ENCODE assay signal across 1 cellular context in the genomic region with DNA sequence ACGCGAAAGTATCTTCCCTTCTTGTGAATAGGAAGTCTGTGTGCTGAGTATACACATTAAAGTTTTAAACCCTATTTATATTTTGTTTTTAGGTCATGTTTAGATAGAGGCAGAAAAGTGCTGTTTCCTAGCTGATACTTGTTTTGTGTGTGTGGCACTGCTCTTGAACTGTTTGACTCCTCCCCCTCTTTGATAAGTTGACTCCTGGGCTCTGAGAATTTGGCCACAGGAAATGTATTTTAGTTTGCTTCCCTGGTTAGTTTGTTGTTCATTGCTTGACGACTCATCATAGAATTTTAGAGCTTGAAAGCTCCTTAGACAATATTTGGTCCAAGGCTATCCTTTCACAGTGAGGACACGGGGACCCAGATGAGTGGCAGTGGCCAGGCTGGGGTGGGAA.
TF ChIP-seq lines count a peak whose summit lies in the region.

No MANE protein-coding gene starts in this region.

TF ChIP-seq in K562, 482 proteins besides CTCF, POLR2A, EP300 and RAD21:
- TF ChIP-seq, protein P1, sequence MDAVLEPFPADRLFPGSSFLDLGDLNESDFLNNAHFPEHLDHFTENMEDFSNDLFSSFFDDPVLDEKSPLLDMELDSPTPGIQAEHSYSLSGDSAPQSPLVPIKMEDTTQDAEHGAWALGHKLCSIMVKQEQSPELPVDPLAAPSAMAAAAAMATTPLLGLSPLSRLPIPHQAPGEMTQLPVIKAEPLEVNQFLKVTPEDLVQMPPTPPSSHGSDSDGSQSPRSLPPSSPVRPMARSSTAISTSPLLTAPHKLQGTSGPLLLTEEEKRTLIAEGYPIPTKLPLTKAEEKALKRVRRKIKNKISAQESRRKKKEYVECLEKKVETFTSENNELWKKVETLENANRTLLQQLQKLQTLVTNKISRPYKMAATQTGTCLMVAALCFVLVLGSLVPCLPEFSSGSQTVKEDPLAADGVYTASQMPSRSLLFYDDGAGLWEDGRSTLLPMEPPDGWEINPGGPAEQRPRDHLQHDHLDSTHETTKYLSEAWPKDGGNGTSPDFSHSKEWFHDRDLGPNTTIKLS (IDR thresholded peaks at IDR 0.05; ENCODE audit: borderline replicate concordance, low read depth): no peak
- TF ChIP-seq ZNF586 (CRISPR knock-in tag; conservative IDR thresholded peaks at IDR 0.05) (no peak), RBBP5 (IDR thresholded peaks at IDR 0.05; ENCODE audit: borderline replicate concordance, insufficient read depth, low read length, poor library complexity, severe bottlenecking) (no peak), MAFG (tag; conservative IDR thresholded peaks at IDR 0.05) (no peak), IFI16 (CRISPR knock-in tag; IDR thresholded peaks at IDR 0.05) (no peak), KAT7 (CRISPR knock-in tag; IDR thresholded peaks at IDR 0.05; ENCODE audit: borderline replicate concordance) (no peak), CC2D1A (IDR thresholded peaks at IDR 0.05) (no peak), ZC3H4 (CRISPR knock-in tag; IDR thresholded peaks at IDR 0.05; ENCODE audit: borderline replicate concordance) (no peak), MAFK (IDR thresholded peaks at IDR 0.05; ENCODE audit: low read length) (no peak), HDAC3 (IDR thresholded peaks at IDR 0.05; ENCODE audit: borderline replicate concordance, partially characterized antibody) (no peak), ZFP1 (CRISPR knock-in tag; IDR thresholded peaks at IDR 0.05) (no peak), POLR2B (IDR thresholded peaks at IDR 0.05; ENCODE audit: low read depth, partially characterized antibody) (no peak), MAZ (CRISPR knock-in tag; conservative IDR thresholded peaks at IDR 0.05 in 1 of 2, IDR thresholded peaks at IDR 0.05 in 1 of 2) (no peak), SMC3 (conservative IDR thresholded peaks at IDR 0.05; ENCODE audit: insufficient read depth, low read depth, low read length) (no peak), PCBP2 (IDR thresholded peaks at IDR 0.05; ENCODE audit: low read depth, low read length, poor library complexity, severe bottlenecking) (no peak)
- TF ChIP-seq, protein P2, sequence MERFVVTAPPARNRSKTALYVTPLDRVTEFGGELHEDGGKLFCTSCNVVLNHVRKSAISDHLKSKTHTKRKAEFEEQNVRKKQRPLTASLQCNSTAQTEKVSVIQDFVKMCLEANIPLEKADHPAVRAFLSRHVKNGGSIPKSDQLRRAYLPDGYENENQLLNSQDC (CRISPR knock-in tag; IDR thresholded peaks at IDR 0.05): no peak
- TF ChIP-seq, protein P3, sequence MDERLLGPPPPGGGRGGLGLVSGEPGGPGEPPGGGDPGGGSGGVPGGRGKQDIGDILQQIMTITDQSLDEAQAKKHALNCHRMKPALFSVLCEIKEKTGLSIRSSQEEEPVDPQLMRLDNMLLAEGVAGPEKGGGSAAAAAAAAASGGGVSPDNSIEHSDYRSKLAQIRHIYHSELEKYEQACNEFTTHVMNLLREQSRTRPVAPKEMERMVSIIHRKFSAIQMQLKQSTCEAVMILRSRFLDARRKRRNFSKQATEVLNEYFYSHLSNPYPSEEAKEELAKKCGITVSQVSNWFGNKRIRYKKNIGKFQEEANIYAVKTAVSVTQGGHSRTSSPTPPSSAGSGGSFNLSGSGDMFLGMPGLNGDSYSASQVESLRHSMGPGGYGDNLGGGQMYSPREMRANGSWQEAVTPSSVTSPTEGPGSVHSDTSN (CRISPR knock-in tag; IDR thresholded peaks at IDR 0.05; ENCODE audit: low read depth): no peak
- TF ChIP-seq, protein P3 (tag; conservative IDR thresholded peaks at IDR 0.05; ENCODE audit: low read depth): no peak
